In genomic region chr4:94811653-94812052, GRCh38 we compare ENCODE assay signal across 18 cellular contexts. TPM values are rescaled to one million over a fixed set of nuclear protein-coding genes. Genes with fewer than 3 reads are reported as not detected.
DNase-seq lines count a peak whose midpoint lies in the region; ATAC-seq and TF ChIP-seq lines count a peak whose summit lies in the region.
"Had no signal": no experiment of that assay in that cellular context is flagged by ENCODE, and none has a peak within 500 bp of the region (broad histone marks: within the 10 kb centered on the region; RNA-seq: fewer than 3 reads in every experiment).

No MANE protein-coding gene starts in this region.

- POLR2A ChIA-PET in HEK293 (lab: Yijun Ruan, JAX): no interaction called here

- TF ChIP-seq CTCF in HEK293 (tag by site-specific recombination; IDR thresholded peaks at IDR 0.05): no peak
- TF ChIP-seq CTCF in fibroblast of the aortic adventitia (IDR thresholded peaks at IDR 0.05; ENCODE audit: insufficient read depth, low read length): no peak

- DNase-seq in SK-N-MC (ENCODE audit: low read depth, low spot score): no peak
- peak; percentile 43 for DNase-seq in fibroblast of the aortic adventitia (ENCODE audit: low read depth)
- no peak for DNase-seq in MV-4-11 (lab: John Stamatoyannopoulos, UW)
- DNase-seq in caudate nucleus (lab: John Stamatoyannopoulos, UW): no peak
- no peak for DNase-seq in NCI-H1105 (lab: John Stamatoyannopoulos, UW)
- DNase-seq: 8988T; AML-193; Caco-2; Calu3; CD4-positive, alpha-beta T cell; CD8-positive, alpha-beta T cell; DMS79 treated with DMSO at 0.1 percent for 48 hours; GF-D8 had no signal

- no peaks in the 10 kb centered on the region for H3K4me1 ChIP-seq in HEK293 (ENCODE audit: control insufficient read depth, insufficient read depth, low read length)
- H3K4me1 ChIP-seq: BLaER1 treated with 17β-estradiol and CSF1 and Interleukin-3, amounts not matched to agents 10 nM and 100 nM; Caco-2 had no signal

- H3K4me3 ChIP-seq in HEK293 (ENCODE audit: low read depth, low read length) (no peak overlapping the region), SK-N-MC (no peak overlapping the region), fibroblast of the aortic adventitia (ENCODE audit: low read depth, low read length) (no peak overlapping the region)
- H3K4me3 ChIP-seq: BLaER1 treated with 17β-estradiol and CSF1 and Interleukin-3, amounts not matched to agents 10 nM and 100 nM had no signal

- no peak overlapping the region for H3K9ac ChIP-seq in SK-N-MC (ENCODE audit: insufficient read length)
- H3K9ac ChIP-seq: BLaER1 treated with 17β-estradiol and CSF1 and Interleukin-3, amounts not matched to agents 10 nM and 100 nM had no signal

- H3K9me3 ChIP-seq in HEK293 (ENCODE audit: control insufficient read depth, insufficient read depth, low read depth, low read length) (no peaks in the 10 kb centered on the region), SK-N-MC (ENCODE audit: low read depth, low read length) (peaks cover 3% of the 10 kb centered on the region; the same call in 1 of the 2 replicates)
- H3K9me3 ChIP-seq: BLaER1 treated with 17β-estradiol and CSF1 and Interleukin-3, amounts not matched to agents 10 nM and 100 nM; Caco-2 had no signal

- no peak overlapping the region for H3K27ac ChIP-seq in HEK293 (ENCODE audit: extremely low read depth, low read depth, low read length)
- H3K27ac ChIP-seq in SK-N-MC: peak overlapping the region; percentile 32; the same call in 1 of the 2 replicates
- H3K27ac ChIP-seq in caudate nucleus (ENCODE audit: low read depth, low read length): no peak overlapping the region
- H3K27ac ChIP-seq: BLaER1 treated with 17β-estradiol and CSF1 and Interleukin-3, amounts not matched to agents 10 nM and 100 nM; C4-2B had no signal

- H3K36me3 ChIP-seq in HEK293 (ENCODE audit: control insufficient read depth in 2 of 2, insufficient read depth in 1 of 2, low read length in 2 of 2) (no peaks in the 10 kb centered on the region), SK-N-MC (ENCODE audit: insufficient read depth, low read length) (no peaks in the 10 kb centered on the region)
- H3K36me3 ChIP-seq: BLaER1 treated with 17β-estradiol and CSF1 and Interleukin-3, amounts not matched to agents 10 nM and 100 nM had no signal

- CTCF ChIA-PET in HEK293 (lab: Yijun Ruan, JAX): no interaction called here

- no peak for ATAC-seq in HG02623 (IDR thresholded peaks at IDR 0.05; ENCODE audit: unreplicated experiment)
- ATAC-seq: CD8-positive, alpha-beta T cell had no signal

TF ChIP-seq in HEK293, 187 proteins besides CTCF, POLR2A, EP300 and RAD21:
- no peak for TF ChIP-seq ZNF521 (tag by site-specific recombination; IDR thresholded peaks at IDR 0.05)
- TF ChIP-seq PRDM6 (tag by site-specific recombination; IDR thresholded peaks at IDR 0.05): peak; percentile 58; the same call in 1 of the 2 replicates
- TF ChIP-seq, protein P1, sequence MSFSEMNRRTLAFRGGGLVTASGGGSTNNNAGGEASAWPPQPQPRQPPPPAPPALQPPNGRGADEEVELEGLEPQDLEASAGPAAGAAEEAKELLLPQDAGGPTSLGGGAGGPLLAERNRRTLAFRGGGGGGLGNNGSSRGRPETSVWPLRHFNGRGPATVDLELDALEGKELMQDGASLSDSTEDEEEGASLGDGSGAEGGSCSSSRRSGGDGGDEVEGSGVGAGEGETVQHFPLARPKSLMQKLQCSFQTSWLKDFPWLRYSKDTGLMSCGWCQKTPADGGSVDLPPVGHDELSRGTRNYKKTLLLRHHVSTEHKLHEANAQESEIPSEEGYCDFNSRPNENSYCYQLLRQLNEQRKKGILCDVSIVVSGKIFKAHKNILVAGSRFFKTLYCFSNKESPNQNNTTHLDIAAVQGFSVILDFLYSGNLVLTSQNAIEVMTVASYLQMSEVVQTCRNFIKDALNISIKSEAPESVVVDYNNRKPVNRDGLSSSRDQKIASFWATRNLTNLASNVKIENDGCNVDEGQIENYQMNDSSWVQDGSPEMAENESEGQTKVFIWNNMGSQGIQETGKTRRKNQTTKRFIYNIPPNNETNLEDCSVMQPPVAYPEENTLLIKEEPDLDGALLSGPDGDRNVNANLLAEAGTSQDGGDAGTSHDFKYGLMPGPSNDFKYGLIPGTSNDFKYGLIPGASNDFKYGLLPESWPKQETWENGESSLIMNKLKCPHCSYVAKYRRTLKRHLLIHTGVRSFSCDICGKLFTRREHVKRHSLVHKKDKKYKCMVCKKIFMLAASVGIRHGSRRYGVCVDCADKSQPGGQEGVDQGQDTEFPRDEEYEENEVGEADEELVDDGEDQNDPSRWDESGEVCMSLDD (tag by site-specific recombination; IDR thresholded peaks at IDR 0.05): no peak

RNA-seq across cellular contexts. Expression of gene BMPR1B, which starts 53.9 kb away (rescaled TPM):
- 2.2 and 13.5 TPM in 2 replicates for total RNA-seq in fibroblast of the aortic adventitia (ENCODE audit: low replicate concordance)
- total RNA-seq: B cell; CD4-positive, alpha-beta T cell; CD8-positive, alpha-beta T cell had no signal
